8 cellular contexts compared by ENCODE assay signal in genomic region chr18:63422087-63422861, GRCh38. TPM values are rescaled to one million over a fixed set of nuclear protein-coding genes. Genes with fewer than 3 reads are reported as not detected.
DNase-seq lines count a peak whose midpoint lies in the region; ATAC-seq, FAIRE-seq and TF ChIP-seq lines count a peak whose summit lies in the region.

Gene VPS4B, minus strand, starts transcription at chr18:63422476. Its CDS starts 217 bp downstream, at chr18:63422259.

- peaks cover 13% of the 10 kb centered on the region for H3K4me1 ChIP-seq in OCI-LY3 (ENCODE audit: low read length)
- peaks cover 3% of the 10 kb centered on the region for H3K4me1 ChIP-seq in mesodermal cell (ENCODE audit: control insufficient read depth, insufficient read depth, low read length, poor library complexity, severe bottlenecking)

- H3K4me2 ChIP-seq in OCI-LY3 (ENCODE audit: low read length) = peak within 1 kb of the TSS; percentile 91

- 0% methylated on average over 37 to 39 of the region's 58 CpGs for WGBS in mesodermal cell (ENCODE audit: insufficient coverage in 2 of 2), 2 experiments

- H3K4me3 ChIP-seq in OCI-LY3 (ENCODE audit: low read length) = peak within 1 kb of the TSS; percentile 88
- peak within 1 kb of the TSS; percentile 94 for H3K4me3 ChIP-seq in mesodermal cell (ENCODE audit: extremely low read depth, insufficient read depth, low read length, poor library complexity, severe bottlenecking)

- FAIRE-seq in D721Med (lab: Jason Lieb, UNC) (peak; percentile 98), endometrium (lab: Jason Lieb, UNC) (peak; percentile 98)

- peak within 1 kb of the TSS; percentile 72 for H3K27ac ChIP-seq in OCI-LY3 (ENCODE audit: low read length)
- H3K27ac ChIP-seq in mesodermal cell (ENCODE audit: low read depth, low read length, severe bottlenecking) = peak within 1 kb of the TSS; percentile 96

- peak; percentile 97 for ATAC-seq in GM21515 (IDR thresholded peaks at IDR 0.05; ENCODE audit: unreplicated experiment)

- H4K20me1 ChIP-seq in OCI-LY3 (ENCODE audit: insufficient read depth, low read length) = peaks cover 5% of the 10 kb centered on the region; the same call in 1 of the 2 replicates

- H3K9ac ChIP-seq in OCI-LY3 (ENCODE audit: low read length) = peak within 1 kb of the TSS; percentile 96

- peaks cover 53% of the 10 kb centered on the region for H3K79me2 ChIP-seq in OCI-LY3 (ENCODE audit: low read length)

- no peaks in the 10 kb centered on the region for H3K9me3 ChIP-seq in OCI-LY3 (ENCODE audit: insufficient read depth, low read length)
- H3K9me3 ChIP-seq in mesodermal cell (ENCODE audit: control insufficient read depth, low read length) = no peaks in the 10 kb centered on the region

- DNase-seq in D721Med (ENCODE audit: insufficient read length, low spot score) (peak; percentile 99), HuH-7 (ENCODE audit: low spot score) (peak; percentile 81)
- DNase-seq in activated CD8-positive, alpha-beta memory T cell treated with anti-CD3 and anti-CD28 coated beads, Interleukin-2, amount 50 U/mL, for 48 hours = peak; percentile 100
- peak; percentile 99 to 100 for DNase-seq in stimulated activated CD8-positive, alpha-beta memory T cell treated with anti-CD3 and anti-CD28 coated beads, Interleukin-15, amount 100 ng/mL, for 4 hours (ENCODE audit: low read depth in 2 of 2)

- peak within 1 kb of the TSS; percentile 95 for H2AFZ ChIP-seq in OCI-LY3 (ENCODE audit: low read depth, low read length)

- no peaks in the 10 kb centered on the region for H3K27me3 ChIP-seq in OCI-LY3 (ENCODE audit: low read depth, low read length)

- TF ChIP-seq CTCF in D721Med (IDR thresholded peaks at IDR 0.05; ENCODE audit: insufficient read depth, missing control alignments) (no peak), OCI-LY3 (IDR thresholded peaks at IDR 0.05; ENCODE audit: low read depth, low read length) (no peak)

- H3K36me3 ChIP-seq in OCI-LY3 (replicated peaks; ENCODE audit: low read depth, low read length) (peaks cover 14% of the 10 kb centered on the region), mesodermal cell (ENCODE audit: control insufficient read depth, insufficient read depth, low read length) (peaks cover 30% of the 10 kb centered on the region)

RNA-seq across cellular contexts. Expression of gene VPS4B, which starts in this region (rescaled TPM):
- 25.6 TPM for polyA plus RNA-seq in mesodermal cell (2013, experiment 1 of 2)
- polyA plus RNA-seq in mesodermal cell (2013, experiment 2 of 2) = 26.7 TPM

Comparison
In these comparisons a context has a peak if more than half of its experiments do, and no peak if none do; other contexts are left out.
1. Peak in every context shown above with its lines: DNase-seq, ATAC-seq, H3K4me3 ChIP-seq and H3K27ac ChIP-seq.